21 cellular contexts compared by ENCODE assay signal in the genomic region with DNA sequence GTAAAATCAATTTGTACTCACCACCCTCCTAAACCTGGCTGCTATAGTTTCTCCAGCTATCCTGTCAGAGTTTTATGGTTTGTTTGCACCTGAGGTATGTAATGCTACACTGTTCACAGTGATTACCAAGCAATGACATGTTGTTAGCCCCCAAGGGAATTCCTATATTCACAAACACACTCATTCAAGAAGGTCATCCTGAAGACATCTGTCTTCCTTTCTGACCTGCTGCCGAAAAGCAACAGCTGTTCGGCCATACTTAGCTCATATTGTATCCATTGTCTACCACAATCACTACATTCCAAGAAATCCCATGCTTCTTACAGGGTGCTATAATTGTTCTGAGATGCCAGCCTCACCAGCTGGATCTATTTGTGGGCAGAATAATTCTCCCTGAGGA.
A peak's percentile ranks its signal among the peaks of the same experiment; 100 is the strongest.
DNase-seq lines count a peak whose midpoint lies in the region; ATAC-seq, FAIRE-seq and TF ChIP-seq lines count a peak whose summit lies in the region.
"Had no signal": no experiment of that assay in that cellular context is flagged by ENCODE, and none has a peak within 500 bp of the region (broad histone marks: within the 10 kb centered on the region; RNA-seq: fewer than 3 reads in every experiment).

No MANE protein-coding gene starts in this region.

- H3K4me1 ChIP-seq in mammary epithelial cell (ENCODE audit: insufficient read depth, low read length) (peaks cover 17% of the 10 kb centered on the region), breast epithelium (no peaks in the 10 kb centered on the region), A673 (ENCODE audit: insufficient read depth, low read length, poor library complexity, severe bottlenecking) (no peaks in the 10 kb centered on the region)
- H3K4me1 ChIP-seq: BLaER1 had no signal

- in situ Hi-C loops in mammary epithelial cell (cut with MboI; ENCODE audit: low sequenced_read_pairs in 2 of 2) = no loop called here

- POLR2A ChIA-PET in A673 (lab: Charles Lee; ENCODE audit: low non-redundant PET) = no interaction called here

- no peaks in the 10 kb centered on the region for H3K79me2 ChIP-seq in mammary epithelial cell (ENCODE audit: insufficient read depth, low read length)

- peak overlapping the region; percentile 39 for H2AFZ ChIP-seq in mammary epithelial cell (ENCODE audit: low read depth, low read length)
- H2AFZ ChIP-seq: GM23248 had no signal

- H3K4me3 ChIP-seq in mammary epithelial cell (replicated peaks in 1 of 3; ENCODE audit: insufficient read depth in 1 of 3, low read depth in 2 of 3, low read length in 3 of 3) (no peak overlapping the region), breast epithelium (no peak overlapping the region), bronchial epithelial cell (ENCODE audit: low read depth, low read length) (no peak overlapping the region), A673 (ENCODE audit: low read depth, low read length, poor library complexity, severe bottlenecking) (no peak overlapping the region)
- H3K4me3 ChIP-seq: BLaER1, GM12878, GM23248 had no signal

- WGBS in mammary epithelial cell (ENCODE audit: low coverage, missing lambda C conversion rate) = 29% methylated on average over 2 of the region's 2 CpGs

- H3K9me3 ChIP-seq in mammary epithelial cell (replicated peaks; ENCODE audit: insufficient read depth, low read length) (no peaks in the 10 kb centered on the region), breast epithelium (no peaks in the 10 kb centered on the region), A673 (ENCODE audit: low read depth, low read length, poor library complexity, severe bottlenecking) (no peaks in the 10 kb centered on the region)
- H3K9me3 ChIP-seq: BLaER1 had no signal

- DNase-seq in mammary epithelial cell (peak; percentile 36), breast epithelium (ENCODE audit: low spot score in 2 of 2) (no peak), bronchial epithelial cell (ENCODE audit: low read depth) (peak; percentile 67), left kidney (ENCODE audit: low read depth, low spot score) (peak; percentile 18), left cardiac atrium (no peak), NCI-H446 (lab: John Stamatoyannopoulos, UW) (no peak), A673 (ENCODE audit: low spot score) (no peak)
- DNase-seq: CD4-positive, CD25-positive, alpha-beta regulatory T cell; GM23248; H7; NCI-H1092; NCI-H1417 treated with DMSO at 0.1 percent for 48 hours; NCI-H2081 treated with DMSO at 0.1 percent for 48 hours; NCI-H446 treated with DMSO at 0.1 percent for 48 hours had no signal

- TF ChIP-seq CTCF in mammary epithelial cell (conservative IDR thresholded peaks at IDR 0.05 in 1 of 2, IDR thresholded peaks at IDR 0.05 in 1 of 2; ENCODE audit: extremely low read depth in 1 of 2, insufficient read depth in 1 of 2, low read depth in 1 of 2, low read length in 2 of 2) (no peak), breast epithelium (IDR thresholded peaks at IDR 0.05) (no peak), bronchial epithelial cell (IDR thresholded peaks at IDR 0.05; ENCODE audit: insufficient read depth, low read length, severe bottlenecking) (no peak), A673 (conservative IDR thresholded peaks at IDR 0.05; ENCODE audit: low read depth, low read length) (no peak)

- CTCF ChIA-PET in mammary epithelial cell (lab: Charles Lee; ENCODE audit: low non-redundant PET) (no interaction called here), A673 (lab: Charles Lee) (no interaction called here)

- H3K27me3 ChIP-seq in mammary epithelial cell (ENCODE audit: insufficient read depth, low read length) (no peaks in the 10 kb centered on the region), breast epithelium (no peaks in the 10 kb centered on the region), bronchial epithelial cell (ENCODE audit: control insufficient read depth, insufficient read depth, low read length) (no peaks in the 10 kb centered on the region), A673 (replicated peaks; ENCODE audit: insufficient read depth, low read depth, low read length, poor library complexity) (no peaks in the 10 kb centered on the region)
- H3K27me3 ChIP-seq: BLaER1 had no signal

- intact Hi-C loops in mammary epithelial cell (cut with micrococcal nuclease) = no loop called here
- intact Hi-C loops in breast epithelium (cut with DNase I; ENCODE audit: low total_unique reads) = loop anchor here (5.0 kb wide), 1 partner anchor 567 kb away; no protein-coding TSS in a partner anchor
- intact Hi-C loops in left cardiac atrium (cut with DNase I) = no loop called here
- intact Hi-C loops in A673 (cut with micrococcal nuclease; ENCODE audit: unreplicated experiment) = no loop called here

- BruUV-seq in mammary epithelial cell (replicated peaks; lab: Mats Ljungman, UMichigan) (no TSS peak), A673 (replicated peaks; lab: Mats Ljungman, UMichigan) (no TSS peak)

- dilution Hi-C loops in mammary epithelial cell (cut with HindIII; ENCODE audit: low sequenced_read_pairs) = no loop called here

- FAIRE-seq in bronchial epithelial cell (lab: Jason Lieb, UNC) = no peak
- FAIRE-seq: D721Med, G401.6, GM12878, RCC 7860 had no signal

- H3K9ac ChIP-seq in mammary epithelial cell (ENCODE audit: insufficient read depth, low read length) = no peak overlapping the region
- H3K9ac ChIP-seq: BLaER1, GM23248 had no signal

- ATAC-seq in left cardiac atrium = no peak
- no peak for ATAC-seq in GM19397 (IDR thresholded peaks at IDR 0.05; ENCODE audit: unreplicated experiment)
- ATAC-seq: GM12878, SK-N-SH treated with all-trans-retinoic acid at 6 μM for 48 hours had no signal

- no peaks in the 10 kb centered on the region for H3K36me3 ChIP-seq in mammary epithelial cell (ENCODE audit: insufficient read depth, low read length)
- no peaks in the 10 kb centered on the region for H3K36me3 ChIP-seq in breast epithelium
- H3K36me3 ChIP-seq in bronchial epithelial cell (ENCODE audit: control insufficient read depth, insufficient read depth, low read length) = no peaks in the 10 kb centered on the region
- H3K36me3 ChIP-seq in A673 (ENCODE audit: insufficient read depth, low read length, poor library complexity, severe bottlenecking) = no peaks in the 10 kb centered on the region
- H3K36me3 ChIP-seq: BLaER1 had no signal

- no peaks in the 10 kb centered on the region for H4K20me1 ChIP-seq in mammary epithelial cell (ENCODE audit: insufficient read depth, low read length)
- H4K20me1 ChIP-seq: BLaER1 had no signal

- TF ChIP-seq POLR2A in breast epithelium (IDR thresholded peaks at IDR 0.05) = no peak

- H3K4me2 ChIP-seq in mammary epithelial cell (ENCODE audit: insufficient read depth, low read depth, low read length) = no peak overlapping the region
- H3K4me2 ChIP-seq: BLaER1 had no signal

- H3K27ac ChIP-seq in mammary epithelial cell (ENCODE audit: insufficient read depth, low read depth, low read length) (no peak overlapping the region), breast epithelium (no peak overlapping the region), A673 (ENCODE audit: low read depth, low read length, poor library complexity, severe bottlenecking) (no peak overlapping the region)
- H3K27ac ChIP-seq: BLaER1, GM23248 had no signal

Comparison
In these comparisons a context has a peak if more than half of its experiments do, and no peak if none do; other contexts are left out.
1. DNase-seq: peak in mammary epithelial cell (single experiment), bronchial epithelial cell (single experiment) and left kidney (single experiment); none in breast epithelium (0 of 2), left cardiac atrium (single experiment), NCI-H446 (0 of 2) and A673 (single experiment).